ENCODE assay signal across 15 cellular contexts in the genomic region with DNA sequence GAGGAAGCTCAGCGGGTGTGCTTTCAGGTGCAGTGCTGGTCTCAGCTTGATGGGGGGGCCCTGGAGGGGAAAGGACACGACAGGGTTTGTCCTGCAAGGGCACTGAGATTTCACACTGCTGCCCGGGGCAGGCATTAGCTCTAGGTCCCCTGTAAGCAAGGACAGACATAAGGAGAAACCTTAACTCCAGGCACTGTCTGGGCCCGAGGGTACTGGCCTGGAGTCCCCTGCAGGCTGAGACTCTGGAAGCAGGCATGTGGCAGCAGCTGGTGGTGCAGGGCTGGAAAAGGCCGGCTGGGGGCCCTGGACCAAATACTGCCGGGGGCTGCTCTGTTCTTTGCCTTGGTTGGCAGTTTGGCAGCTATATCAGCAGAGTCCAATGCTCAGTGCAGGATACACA.
DNase-seq lines count a peak whose midpoint lies in the region; ATAC-seq and TF ChIP-seq lines count a peak whose summit lies in the region.
"Had no signal": no experiment of that assay in that cellular context is flagged by ENCODE, and none has a peak within 500 bp of the region (broad histone marks: within the 10 kb centered on the region; RNA-seq: fewer than 3 reads in every experiment).

No MANE protein-coding gene starts in this region.

- H3K27me3 ChIP-seq in Loucy (ENCODE audit: insufficient read depth, low read length, poor library complexity, severe bottlenecking), result no peaks in the 10 kb centered on the region

- H3K4me1 Mint-ChIP-seq in CD14-positive monocyte, result no peaks in the 10 kb centered on the region
- H3K4me1 Mint-ChIP-seq in glutamatergic neuron (ENCODE audit: low read depth, unreplicated experiment), result peaks cover 30% of the 10 kb centered on the region
- H3K4me1 Mint-ChIP-seq in progenitor cell of endocrine pancreas (ENCODE audit: low read depth), result peaks cover 23% of the 10 kb centered on the region

- peak overlapping the region; percentile 41 for H3K4me2 ChIP-seq in Loucy (ENCODE audit: low read depth, low read length, poor library complexity, severe bottlenecking)

- H3K4me3 ChIP-seq in Loucy (ENCODE audit: low read length, poor library complexity, severe bottlenecking), result no peak overlapping the region

- no peaks in the 10 kb centered on the region for H3K9me2 ChIP-seq in Loucy (replicated peaks; ENCODE audit: low read depth, low read length)

- H3K79me2 ChIP-seq in Loucy (ENCODE audit: insufficient read depth, low read length), result no peaks in the 10 kb centered on the region

- peaks cover 0 to 5% (median 3%) of the 10 kb centered on the region in 3 donors for H3K27me3 Mint-ChIP-seq in CD14-positive monocyte (ENCODE audit: low read depth in 3 of 3)
- H3K27me3 Mint-ChIP-seq in glutamatergic neuron (ENCODE audit: unreplicated experiment), result peaks cover 8% of the 10 kb centered on the region
- peaks cover 2% of the 10 kb centered on the region for H3K27me3 Mint-ChIP-seq in progenitor cell of endocrine pancreas
- H3K27me3 Mint-ChIP-seq: activated naive CD8-positive, alpha-beta T cell had no signal

- DNase-seq in CD14-positive monocyte (ENCODE audit: low spot score) (peak; percentile 22), glutamatergic neuron (no peak), progenitor cell of endocrine pancreas (ENCODE audit: low spot score, unreplicated experiment) (peak; percentile 1), Kasumi-1 (lab: John Stamatoyannopoulos, UW) (no peak), retina (no peak)
- DNase-seq in effector CD8-positive, alpha-beta T cell (lab: John Stamatoyannopoulos, UW), result no peak
- DNase-seq: activated CD4-positive, alpha-beta T cell treated with anti-CD3 and anti-CD28 coated beads for 4 hours; hippocampal formation; KG1; NCI-H1092; NCI-H2081 treated with DMSO at 0.1 percent for 48 hours; stimulated activated CD4-positive, alpha-beta T cell treated with anti-CD3 and anti-CD28 coated beads, Interleukin-12 subunit alpha, Interleukin-12 subunit beta, amount 100 ng/mL, for 4 hours had no signal

- H3K36me3 ChIP-seq in Loucy (ENCODE audit: insufficient read depth, low read length), result no peaks in the 10 kb centered on the region

- no peak overlapping the region for H3K27ac Mint-ChIP-seq in CD14-positive monocyte
- H3K27ac Mint-ChIP-seq in glutamatergic neuron (ENCODE audit: unreplicated experiment), result peak overlapping the region; percentile 2
- no peak overlapping the region for H3K27ac Mint-ChIP-seq in progenitor cell of endocrine pancreas
- H3K27ac Mint-ChIP-seq: activated naive CD8-positive, alpha-beta T cell had no signal

- H4K20me1 ChIP-seq in Loucy (ENCODE audit: insufficient read depth, low read length, poor library complexity, severe bottlenecking), result no peaks in the 10 kb centered on the region

- H3K4me1 ChIP-seq in Loucy (ENCODE audit: insufficient read depth, low read length, poor library complexity, severe bottlenecking), result peaks cover 52% of the 10 kb centered on the region

- peak overlapping the region; percentile 52 for H3K9ac ChIP-seq in Loucy (ENCODE audit: low read depth, low read length, poor library complexity, severe bottlenecking)

- H3K36me3 Mint-ChIP-seq in CD14-positive monocyte, result no peaks in the 10 kb centered on the region
- peaks cover 19% of the 10 kb centered on the region for H3K36me3 Mint-ChIP-seq in glutamatergic neuron (ENCODE audit: unreplicated experiment)
- H3K36me3 Mint-ChIP-seq in progenitor cell of endocrine pancreas (ENCODE audit: insufficient read depth), result peaks cover 5% of the 10 kb centered on the region

- H3K4me3 Mint-ChIP-seq in CD14-positive monocyte, result no peak overlapping the region
- no peak overlapping the region for H3K4me3 Mint-ChIP-seq in glutamatergic neuron (ENCODE audit: unreplicated experiment)
- H3K4me3 Mint-ChIP-seq in progenitor cell of endocrine pancreas (ENCODE audit: low read depth), result no peak overlapping the region
- H3K4me3 Mint-ChIP-seq: activated naive CD8-positive, alpha-beta T cell had no signal

- TF ChIP-seq CTCF in CD14-positive monocyte (IDR thresholded peaks at IDR 0.05) (no peak), Loucy (conservative IDR thresholded peaks at IDR 0.05; ENCODE audit: low read length) (no peak), glutamatergic neuron (IDR thresholded peaks at IDR 0.05; ENCODE audit: partially characterized antibody, unreplicated experiment) (no peak), progenitor cell of endocrine pancreas (IDR thresholded peaks at IDR 0.05; ENCODE audit: unreplicated experiment) (no peak)

- intact Hi-C loops in CD14-positive monocyte (cut with micrococcal nuclease), result no loop called here

- no peak overlapping the region; the same call in 1 of the 2 replicates for H2AFZ ChIP-seq in Loucy (ENCODE audit: low read length)

- no peaks in the 10 kb centered on the region for H3K9me3 ChIP-seq in Loucy (ENCODE audit: insufficient read depth, low read depth, low read length)

- peaks cover 0 to 6% (median 3%) of the 10 kb centered on the region in 7 donors for H3K9me3 Mint-ChIP-seq in CD14-positive monocyte
- H3K9me3 Mint-ChIP-seq in glutamatergic neuron (ENCODE audit: unreplicated experiment), result peaks cover 12% of the 10 kb centered on the region
- H3K9me3 Mint-ChIP-seq in progenitor cell of endocrine pancreas (ENCODE audit: low read depth), result peaks cover 6% of the 10 kb centered on the region

- 0 out of 2 replicates have a peak, but pooled peaks cover 4% of the 10 kb centered on the region for H3F3A ChIP-seq in Loucy (ENCODE audit: low read depth)

- ATAC-seq in GM21423 (IDR thresholded peaks at IDR 0.05; ENCODE audit: unreplicated experiment), result no peak

Comparison
In these comparisons a context has a peak if more than half of its experiments do, and no peak if none do; other contexts are left out.
1. DNase-seq: peak in CD14-positive monocyte (single experiment) and progenitor cell of endocrine pancreas (single experiment); none in glutamatergic neuron (single experiment), Kasumi-1 (0 of 2), effector CD8-positive, alpha-beta T cell (single experiment) and retina (single experiment).